Comparison of ENCODE assay signal across 8 cellular contexts in genomic region chr18:33577688-33578370, GRCh38. TPM values are rescaled to one million over a fixed set of nuclear protein-coding genes. Genes with fewer than 3 reads are reported as not detected.
A peak's percentile ranks its signal among the peaks of the same experiment; 100 is the strongest.
DNase-seq lines count a peak whose midpoint lies in the region; ATAC-seq and TF ChIP-seq lines count a peak whose summit lies in the region.

ASXL3 (plus strand) TSS chr18:33578219; CDS start chr18:33578632, 413 bp downstream.

- H3K9me3 Mint-ChIP-seq in activated T-helper 17 cell treated with anti-CD3 and anti-CD28 coated beads, Interleukin-2, amount 50 U/mL, for 72 hours, result peaks cover 4% of the 10 kb centered on the region

- H3K27me3 Mint-ChIP-seq in activated T-helper 17 cell treated with anti-CD3 and anti-CD28 coated beads, Interleukin-2, amount 50 U/mL, for 72 hours, result peaks cover 7% of the 10 kb centered on the region

- peak within 1 kb of the TSS; percentile 50 for H3K4me3 ChIP-seq in GM12864 (ENCODE audit: low read depth, low read length)

- ATAC-seq in activated T-helper 17 cell treated with anti-CD3 and anti-CD28 coated beads, Interleukin-2, amount 50 U/mL, for 72 hours (replicated peaks), result no peak
- ATAC-seq in left ventricle myocardium superior (peak; percentile 82), HG03095 (IDR thresholded peaks at IDR 0.05; ENCODE audit: unreplicated experiment) (no peak), HG03378 (IDR thresholded peaks at IDR 0.05; ENCODE audit: unreplicated experiment) (no peak)

- no peak within 1 kb of the TSS for H3K27ac Mint-ChIP-seq in activated T-helper 17 cell treated with anti-CD3 and anti-CD28 coated beads, Interleukin-2, amount 50 U/mL, for 72 hours

- intact Hi-C loops in left ventricle myocardium superior (cut with micrococcal nuclease), result no loop called here
- intact Hi-C loops in posterior cingulate gyrus (cut with DNase I), result no loop called here

- no peak for TF ChIP-seq CTCF in GM12864 (IDR thresholded peaks at IDR 0.05; ENCODE audit: low read depth, low read length, missing control alignments)

- DNase-seq in GM12864 (ENCODE audit: low read depth) (no peak), NCI-H1092 (lab: John Stamatoyannopoulos, UW) (peak; percentile 55), left ventricle myocardium superior (peak; percentile 73), posterior cingulate gyrus (peak; percentile 35 to 93 (median 55)), MV-4-11 (lab: John Stamatoyannopoulos, UW) (no peak)

- H3K4me3 Mint-ChIP-seq in activated T-helper 17 cell treated with anti-CD3 and anti-CD28 coated beads, Interleukin-2, amount 50 U/mL, for 72 hours, result peak within 1 kb of the TSS; percentile 58

- peaks cover 4% of the 10 kb centered on the region for H3K4me1 Mint-ChIP-seq in activated T-helper 17 cell treated with anti-CD3 and anti-CD28 coated beads, Interleukin-2, amount 50 U/mL, for 72 hours

- no peaks in the 10 kb centered on the region for H3K36me3 Mint-ChIP-seq in activated T-helper 17 cell treated with anti-CD3 and anti-CD28 coated beads, Interleukin-2, amount 50 U/mL, for 72 hours (ENCODE audit: low read depth)

RNA-seq across cellular contexts. Expression of gene ASXL3, which starts in this region (rescaled TPM):
- total RNA-seq in activated T-helper 17 cell treated with anti-CD3 and anti-CD28 coated beads, Interleukin-2, amount 50 U/mL, for 72 hours, result not detected
- total RNA-seq in left ventricle myocardium superior, result 4.3 TPM

Comparison
In these comparisons a context has a peak if more than half of its experiments do, and no peak if none do; other contexts are left out.
1. DNase-seq: peak in NCI-H1092 (single experiment), left ventricle myocardium superior (single experiment) and posterior cingulate gyrus (10 of 10); none in GM12864 (single experiment) and MV-4-11 (single experiment).